Comparison of ENCODE assay signal across 8 cellular contexts in genomic region chr3:191290311-191291025, GRCh38. TPM values are rescaled to one million over a fixed set of nuclear protein-coding genes. Genes with fewer than 3 reads are reported as not detected.
DNase-seq lines count a peak whose midpoint lies in the region; ATAC-seq, FAIRE-seq and TF ChIP-seq lines count a peak whose summit lies in the region.
"Had no signal": no experiment of that assay in that cellular context is flagged by ENCODE, and none has a peak within 500 bp of the region (broad histone marks: within the 10 kb centered on the region; RNA-seq: fewer than 3 reads in every experiment).

No MANE protein-coding gene starts in this region.

- H3K4me2 ChIP-seq in PC-3 (ENCODE audit: low read length) = no peak overlapping the region

- H3K27ac ChIP-seq in PC-3 (ENCODE audit: low read length) (no peak overlapping the region), colonic mucosa (no peak overlapping the region)

- no peaks in the 10 kb centered on the region for H3K4me1 ChIP-seq in PC-3 (ENCODE audit: insufficient read depth, low read length)
- no peaks in the 10 kb centered on the region for H3K4me1 ChIP-seq in colonic mucosa

- H3K27me3 ChIP-seq in PC-3 (ENCODE audit: low read length) = no peaks in the 10 kb centered on the region
- no peaks in the 10 kb centered on the region for H3K27me3 ChIP-seq in colonic mucosa

- intact Hi-C loops in PC-3 (cut with micrococcal nuclease) = no loop called here
- intact Hi-C loops in sciatic nerve (cut with DNase I) = no loop called here
- intact Hi-C loops in left colon (cut with DNase I, micrococcal nuclease) = no loop called here
- intact Hi-C loops in colonic mucosa (cut with DNase I) = no loop called here

- no peaks in the 10 kb centered on the region for H3F3A ChIP-seq in PC-3 (ENCODE audit: low read length, unreplicated experiment)

- H3K4me3 ChIP-seq in PC-3 (ENCODE audit: low read length) = no peak overlapping the region
- H3K4me3 ChIP-seq in colonic mucosa = no peak overlapping the region

- H2AFZ ChIP-seq in PC-3 (ENCODE audit: low read length) = peak overlapping the region; percentile 28; the same call in 1 of the 2 replicates

- no peaks in the 10 kb centered on the region for H3K36me3 ChIP-seq in PC-3 (ENCODE audit: low read depth, low read length)
- H3K36me3 ChIP-seq in colonic mucosa = no peaks in the 10 kb centered on the region

- FAIRE-seq in GM19239 (lab: Jason Lieb, UNC) = peak; percentile 91
- FAIRE-seq: bronchial epithelial cell had no signal

- H3K9me3 ChIP-seq in PC-3 (ENCODE audit: low read length) = no peaks in the 10 kb centered on the region
- H3K9me3 ChIP-seq in colonic mucosa = no peaks in the 10 kb centered on the region

- no peak for TF ChIP-seq CTCF in PC-3 (conservative IDR thresholded peaks at IDR 0.05; ENCODE audit: low read depth, low read length)
- no peak for TF ChIP-seq CTCF in colonic mucosa (IDR thresholded peaks at IDR 0.05)

- no peaks in the 10 kb centered on the region for H3K79me2 ChIP-seq in PC-3 (ENCODE audit: low read length)

- CTCF ChIA-PET in PC-3 (lab: Charles Lee) = no interaction called here

- BruUV-seq in PC-3 (replicated peaks; lab: Mats Ljungman, UMichigan) = no TSS peak

- H3K9ac ChIP-seq in PC-3 (ENCODE audit: low read length) = no peak overlapping the region
- no peak overlapping the region for H3K9ac ChIP-seq in colonic mucosa (ENCODE audit: low read depth in 2 of 2, low read length in 2 of 2)

- peak; percentile 88 for ATAC-seq in HG02852 (IDR thresholded peaks at IDR 0.05; ENCODE audit: unreplicated experiment)
- ATAC-seq in PC-3 = no peak
- peak; percentile 48 for ATAC-seq in sciatic nerve
- ATAC-seq in left colon = no peak

- no peak for DNase-seq in GM19239 (ENCODE audit: insufficient read length, low spot score)
- no peak for DNase-seq in PC-3
- DNase-seq in sciatic nerve (ENCODE audit: low spot score) = no peak
- no peak for DNase-seq in left colon
- no peak for DNase-seq in NCI-H1694 (lab: John Stamatoyannopoulos, UW)
- DNase-seq in colonic mucosa = no peak

- no peaks in the 10 kb centered on the region for H4K20me1 ChIP-seq in PC-3 (ENCODE audit: low read length)

- POLR2A ChIA-PET in PC-3 (lab: Charles Lee; ENCODE audit: unreplicated experiment) = no interaction called here

- H3K9me2 ChIP-seq in PC-3 (replicated peaks; ENCODE audit: low read length) = no peaks in the 10 kb centered on the region

RNA-seq across cellular contexts. Expression of gene CCDC50, which starts 38.7 kb away (rescaled TPM):
- total RNA-seq in PC-3 (2014; rRNA removed) = 68.4 and 80.9 TPM in 2 replicates
- 64.7 TPM for total RNA-seq in sciatic nerve
- 10 to 100 TPM; 46.5 to 53.7 TPM for total RNA-seq in left colon
- 10 to 100 TPM; 33.4 to 53.3 TPM for total RNA-seq in colonic mucosa

RNA-seq across cellular contexts. Expression of gene UTS2B, which starts 39.9 kb away (rescaled TPM):
- total RNA-seq in PC-3 (2014; rRNA removed) = 1.2 TPM in 1 of 2 replicates, not detected in the other
- 0.89 TPM for total RNA-seq in sciatic nerve
- total RNA-seq in left colon = not detected
- total RNA-seq in colonic mucosa = under 1 TPM in 1 of 2 donors, not detected in 1; 0.69 TPM
- total RNA-seq: bronchial epithelial cell had no signal

Comparison
In these comparisons a context has a peak if more than half of its experiments do, and no peak if none do; other contexts are left out.
1. ATAC-seq: peak in HG02852 (single experiment) and sciatic nerve (single experiment); none in PC-3 (single experiment) and left colon (single experiment).